Comparison of ENCODE assay signal across 11 cellular contexts in the genomic region with DNA sequence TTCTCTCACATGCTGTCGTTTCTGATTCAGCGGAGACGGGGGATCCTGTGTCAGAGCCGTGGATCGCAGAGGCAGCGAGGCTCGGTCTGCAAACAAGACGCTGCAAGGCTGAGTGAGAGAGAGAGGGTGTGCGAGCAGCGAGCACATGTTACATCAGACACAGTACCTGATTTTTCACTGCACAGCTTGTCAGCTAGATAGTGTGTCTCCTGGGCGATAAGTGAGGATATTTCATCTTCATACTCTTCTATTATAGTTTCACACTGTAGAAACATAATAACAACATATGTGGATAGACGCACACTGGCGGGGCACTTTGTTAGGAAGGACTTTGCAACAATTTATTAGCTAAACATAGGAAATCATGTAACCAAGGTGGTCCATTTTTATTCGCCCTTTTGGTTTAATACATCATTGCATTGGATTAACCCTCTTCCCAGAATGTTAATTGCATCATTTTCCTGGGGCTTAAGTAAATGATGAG. TPM values are rescaled to one million over a fixed set of nuclear protein-coding genes. Genes with fewer than 3 reads are reported as not detected.
DNase-seq lines count a peak whose midpoint lies in the region; ATAC-seq lines count a peak whose summit lies in the region.
"Had no signal": no experiment of that assay in that cellular context is flagged by ENCODE, and none has a peak within 500 bp of the region (broad histone marks: within the 10 kb centered on the region; RNA-seq: fewer than 3 reads in every experiment).

No MANE protein-coding gene starts in this region.

- peaks cover 13% of the 10 kb centered on the region for H3K9me3 ChIP-seq in adipocyte (ENCODE audit: control insufficient read depth, low read length)
- H3K9me3 ChIP-seq: SJSA1 had no signal

- H3K9ac ChIP-seq in adipocyte (ENCODE audit: low read length) = no peak overlapping the region
- H3K9ac ChIP-seq in mesendoderm (ENCODE audit: low read length) = no peak overlapping the region

- H2AK5ac ChIP-seq in mesendoderm (ENCODE audit: low read length) = no peak overlapping the region

- no peak overlapping the region for H3K23ac ChIP-seq in mesendoderm (ENCODE audit: low read length)

- no peaks in the 10 kb centered on the region for H3K4me1 ChIP-seq in adipocyte (ENCODE audit: control insufficient read depth, insufficient read depth, low read length)
- H3K4me1 ChIP-seq in mesendoderm (ENCODE audit: control insufficient read depth, low read depth, low read length) = peaks cover 1% of the 10 kb centered on the region
- H3K4me1 ChIP-seq: SJSA1 had no signal

- no peak overlapping the region for H3K56ac ChIP-seq in mesendoderm (ENCODE audit: low read length)

- H4K5ac ChIP-seq in mesendoderm (ENCODE audit: low read length) = no peak overlapping the region

- H3K4me3 ChIP-seq in adipocyte (ENCODE audit: low read length) (no peak overlapping the region), mesendoderm (ENCODE audit: low read length) (no peak overlapping the region)
- H3K4me3 ChIP-seq: SJSA1 had no signal

- H2BK120ac ChIP-seq in mesendoderm (ENCODE audit: low read depth, low read length) = no peak overlapping the region

- H3K4ac ChIP-seq in mesendoderm (ENCODE audit: low read depth, low read length) = no peak overlapping the region

- H2BK5ac ChIP-seq in mesendoderm (ENCODE audit: low read length) = no peak overlapping the region

- no peaks in the 10 kb centered on the region for H3K79me2 ChIP-seq in mesendoderm (ENCODE audit: control insufficient read depth, insufficient read depth, low read length)

- H3K18ac ChIP-seq in mesendoderm (ENCODE audit: low read length) = no peak overlapping the region

- H3K27ac ChIP-seq in mesendoderm (ENCODE audit: low read depth, low read length) = no peak overlapping the region
- H3K27ac ChIP-seq: SJSA1 had no signal

- H3K4me2 ChIP-seq in mesendoderm (ENCODE audit: low read length) = no peak overlapping the region

- H4K8ac ChIP-seq in mesendoderm (ENCODE audit: low read depth, low read length) = no peak overlapping the region

- H3K79me1 ChIP-seq in mesendoderm (ENCODE audit: low read length) = no peaks in the 10 kb centered on the region

- no peak overlapping the region for H2BK15ac ChIP-seq in mesendoderm (replicated peaks; ENCODE audit: low read depth)

- H3K36me3 ChIP-seq in adipocyte (ENCODE audit: control insufficient read depth, insufficient read depth, low read length, severe bottlenecking) (no peaks in the 10 kb centered on the region), mesendoderm (ENCODE audit: control insufficient read depth, insufficient read depth, low read length) (no peaks in the 10 kb centered on the region)
- H3K36me3 ChIP-seq: SJSA1 had no signal

- H3K27me3 ChIP-seq in adipocyte (replicated peaks; ENCODE audit: control insufficient read depth, insufficient read depth, low read length) = peaks cover 93% of the 10 kb centered on the region
- peaks cover 45% of the 10 kb centered on the region for H3K27me3 ChIP-seq in mesendoderm (ENCODE audit: insufficient read depth, low read length, poor library complexity)

- no CpG with 5 or more reads among the region's 14 CpGs for WGBS in mesendoderm (ENCODE audit: extremely low coverage, insufficient coverage, low lambda C conversion rate)

- no peak for ATAC-seq in activated CD4-positive, CD25-positive, alpha-beta regulatory T cell treated with anti-CD3 and anti-CD28 coated beads, Interleukin-2, amount 50 U/mL, for 24 hours
- no peak for ATAC-seq in GM18907 (IDR thresholded peaks at IDR 0.05; ENCODE audit: unreplicated experiment)

- DNase-seq in ELF-1 (ENCODE audit: low read depth, low spot score) = peak; percentile 71
- DNase-seq in HuH-7 (ENCODE audit: low spot score) = peak; percentile 71
- DNase-seq in adipocyte (ENCODE audit: low read depth) = peak; percentile 12
- DNase-seq in mesendoderm = peak; percentile 83
- DNase-seq in NCI-H2196 treated with DMSO at 0.1 percent for 48 hours (lab: John Stamatoyannopoulos, UW; ENCODE audit: unreplicated experiment) = no peak
- no peak for DNase-seq in NCI-H524 treated with DMSO at 0.1 percent for 48 hours (lab: John Stamatoyannopoulos, UW)
- DNase-seq: activated CD4-positive, alpha-beta T cell treated with anti-CD3 and anti-CD28 coated beads, Interleukin-2, amount 50 U/mL, for 48 hours; Calu3 had no signal

RNA-seq across cellular contexts. Expression of a gene that starts 39.5 kb away (rescaled TPM):
- polyA plus RNA-seq in mesendoderm (2013, experiment 1 of 2) = 0.03 TPM
- polyA plus RNA-seq in mesendoderm (2013, experiment 2 of 2) = not detected

RNA-seq across cellular contexts. Expression of a gene that starts 49.0 kb away (rescaled TPM):
- not detected for polyA plus RNA-seq in mesendoderm (2013, experiment 1 of 2)
- polyA plus RNA-seq in mesendoderm (2013, experiment 2 of 2) = not detected

Comparison
In these comparisons a context has a peak if more than half of its experiments do, and no peak if none do; other contexts are left out.
1. DNase-seq: peak in ELF-1 (single experiment), HuH-7 (single experiment), adipocyte (single experiment) and mesendoderm (single experiment); none in NCI-H2196 treated with DMSO at 0.1 percent for 48 hours (single experiment) and NCI-H524 treated with DMSO at 0.1 percent for 48 hours (single experiment).